26 cellular contexts compared by ENCODE assay signal in the genomic region with DNA sequence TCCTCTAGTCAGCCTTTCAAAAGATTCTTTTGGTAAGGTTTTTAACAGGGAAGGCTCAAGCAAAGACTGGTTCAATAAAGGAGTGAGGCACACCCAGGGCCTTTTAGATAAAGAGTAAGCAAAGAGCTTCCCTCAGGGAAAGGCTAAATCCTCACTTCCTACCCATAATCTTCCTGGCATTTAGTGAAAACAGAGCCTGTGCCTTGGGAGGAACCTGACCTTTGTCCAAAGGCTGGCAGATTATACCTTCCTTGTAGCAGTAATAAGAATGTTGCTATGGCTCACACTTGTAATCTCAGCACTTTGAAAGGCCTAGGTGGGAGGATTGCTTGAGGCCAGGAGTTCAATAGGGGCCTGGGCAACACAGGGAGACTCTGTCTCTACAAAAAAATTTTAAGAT.
A peak's percentile ranks its signal among the peaks of the same experiment; 100 is the strongest.
DNase-seq lines count a peak whose midpoint lies in the region; ATAC-seq, FAIRE-seq and TF ChIP-seq lines count a peak whose summit lies in the region.
"Had no signal": no experiment of that assay in that cellular context is flagged by ENCODE, and none has a peak within 500 bp of the region (broad histone marks: within the 10 kb centered on the region; RNA-seq: fewer than 3 reads in every experiment).

No MANE protein-coding gene starts in this region.

- H2AFZ ChIP-seq in neural progenitor cell (replicated peaks): no peak overlapping the region

- H3K27me3 Mint-ChIP-seq in endodermal cell (ENCODE audit: insufficient read depth) (no peaks in the 10 kb centered on the region), neural progenitor cell (ENCODE audit: insufficient read depth, low read depth) (no peaks in the 10 kb centered on the region), nephron progenitor cell (ENCODE audit: low read depth, poor library complexity) (no peaks in the 10 kb centered on the region)
- H3K27me3 Mint-ChIP-seq: CD4-positive, alpha-beta memory T cell; IgD-negative memory B cell had no signal

- H3K27me3 ChIP-seq in endodermal cell (ENCODE audit: control insufficient read depth, insufficient read depth, low read length, poor library complexity, severe bottlenecking) (no peaks in the 10 kb centered on the region), neural progenitor cell (no peaks in the 10 kb centered on the region)

- H3K4me1 ChIP-seq in endodermal cell (ENCODE audit: control insufficient read depth, insufficient read depth, low read length) (no peaks in the 10 kb centered on the region), neural progenitor cell (peaks cover 20% of the 10 kb centered on the region)

- peaks cover 9% of the 10 kb centered on the region for H3K9me3 Mint-ChIP-seq in endodermal cell
- H3K9me3 Mint-ChIP-seq in neural progenitor cell: no peaks in the 10 kb centered on the region
- H3K9me3 Mint-ChIP-seq in nephron progenitor cell: no peaks in the 10 kb centered on the region
- H3K9me3 Mint-ChIP-seq: CD4-positive, alpha-beta memory T cell had no signal

- H4K20me1 ChIP-seq in neural progenitor cell (ENCODE audit: low read depth): peaks cover 6% of the 10 kb centered on the region

- H3K4me1 Mint-ChIP-seq in endodermal cell: peaks cover 24% of the 10 kb centered on the region
- peaks cover 9% of the 10 kb centered on the region for H3K4me1 Mint-ChIP-seq in neural progenitor cell
- peaks cover 23% of the 10 kb centered on the region for H3K4me1 Mint-ChIP-seq in nephron progenitor cell
- H3K4me1 Mint-ChIP-seq: CD4-positive, alpha-beta memory T cell; IgD-negative memory B cell had no signal

- H3K79me2 ChIP-seq in neural progenitor cell (ENCODE audit: low read depth): no peaks in the 10 kb centered on the region

- peaks cover 20% of the 10 kb centered on the region for H3F3A ChIP-seq in neural progenitor cell (ENCODE audit: low read depth)

- DNase-seq in LoVo (ENCODE audit: low spot score): peak; percentile 52
- DNase-seq in endodermal cell: no peak
- DNase-seq in neural progenitor cell (ENCODE audit: low spot score): peak; percentile 36
- DNase-seq in nephron progenitor cell: no peak
- no peak for DNase-seq in ureter (ENCODE audit: low spot score)
- DNase-seq in urothelium cell line (ENCODE audit: low spot score): no peak
- DNase-seq: C1 segment of cervical spinal cord; CD4-positive, alpha-beta memory T cell; COR-L47; DMS 273 treated with DMSO at 0.1 percent for 48 hours; DMS79; EL; NCI-H1048; NCI-H1417; NCI-H1694 treated with DMSO at 0.1 percent for 48 hours; NCI-H2081; NCI-H524; NCI-H774; NK-92 treated with Interleukin-12 subunit alpha and Interleukin-12 subunit beta, amount 100 ng/mL, for 24 hours; PC-3; SK-N-SH had no signal

- ATAC-seq in HG03521 (IDR thresholded peaks at IDR 0.05; ENCODE audit: unreplicated experiment): no peak
- ATAC-seq: PC-3 had no signal

- H3K4me3 ChIP-seq in endodermal cell (ENCODE audit: low read length): peak overlapping the region; percentile 19
- no peak overlapping the region for H3K4me3 ChIP-seq in neural progenitor cell

- peak overlapping the region; percentile 44 for H3K4me2 ChIP-seq in neural progenitor cell
- H3K4me2 ChIP-seq: KMS-11, SK-N-SH had no signal

- H3K36me3 ChIP-seq in endodermal cell (ENCODE audit: control insufficient read depth, insufficient read depth, low read length) (peaks cover 5% of the 10 kb centered on the region), neural progenitor cell (no peaks in the 10 kb centered on the region)

- peaks cover 18% of the 10 kb centered on the region for H3K36me3 Mint-ChIP-seq in endodermal cell (ENCODE audit: low read depth)
- peaks cover 6% of the 10 kb centered on the region for H3K36me3 Mint-ChIP-seq in neural progenitor cell
- H3K36me3 Mint-ChIP-seq in nephron progenitor cell (ENCODE audit: low read depth): peaks cover 16% of the 10 kb centered on the region
- H3K36me3 Mint-ChIP-seq: IgD-negative memory B cell had no signal

- H3K9me3 ChIP-seq in endodermal cell (ENCODE audit: control insufficient read depth, low read length) (no peaks in the 10 kb centered on the region), neural progenitor cell (ENCODE audit: low read depth) (no peaks in the 10 kb centered on the region)
- H3K9me3 ChIP-seq: SK-N-SH had no signal

- TF ChIP-seq CTCF in endodermal cell (conservative IDR thresholded peaks at IDR 0.05) (no peak), neural progenitor cell (IDR thresholded peaks at IDR 0.05) (no peak), nephron progenitor cell (IDR thresholded peaks at IDR 0.05) (no peak)

- H3K27ac ChIP-seq in endodermal cell (ENCODE audit: low read depth, low read length): no peak overlapping the region
- H3K27ac ChIP-seq in neural progenitor cell: peak overlapping the region; percentile 78
- H3K27ac ChIP-seq: HL-60, KMS-11 had no signal

- H3K4me3 Mint-ChIP-seq in endodermal cell (no peak overlapping the region), neural progenitor cell (no peak overlapping the region), nephron progenitor cell (no peak overlapping the region)
- H3K4me3 Mint-ChIP-seq: CD4-positive, alpha-beta memory T cell; IgD-negative memory B cell had no signal

- H3K27ac Mint-ChIP-seq in endodermal cell (peak overlapping the region; percentile 23), neural progenitor cell (no peak overlapping the region), nephron progenitor cell (no peak overlapping the region)
- H3K27ac Mint-ChIP-seq: CD4-positive, alpha-beta memory T cell; IgD-negative memory B cell had no signal

- no peak overlapping the region for H3K9ac ChIP-seq in endodermal cell (ENCODE audit: extremely low read depth, low read length, poor library complexity, severe bottlenecking)
- no peak overlapping the region for H3K9ac ChIP-seq in neural progenitor cell
- H3K9ac ChIP-seq: KMS-11, SK-N-SH had no signal

- no peak for FAIRE-seq in urothelium cell line (lab: Jason Lieb, UNC)
- FAIRE-seq: GM12892 had no signal

Comparison
In these comparisons a context has a peak if more than half of its experiments do, and no peak if none do; other contexts are left out.
1. DNase-seq: peak in LoVo (single experiment) and neural progenitor cell (single experiment); none in endodermal cell (single experiment), nephron progenitor cell (single experiment), ureter (single experiment) and urothelium cell line (single experiment).